ENCODE assay signal across 8 cellular contexts in genomic region chr12:53048033-53048779, GRCh38. TPM values are rescaled to one million over a fixed set of nuclear protein-coding genes. Genes with fewer than 3 reads are reported as not detected.
A peak's percentile ranks its signal among the peaks of the same experiment; 100 is the strongest.
DNase-seq lines count a peak whose midpoint lies in the region; ATAC-seq and TF ChIP-seq lines count a peak whose summit lies in the region.

No MANE protein-coding gene starts in this region.

- WGBS in mesodermal cell (ENCODE audit: insufficient coverage in 2 of 2), 2 experiments: 13 to 20% methylated on average over 5 to 6 of the region's 10 CpGs
- 26% methylated on average over 10 of the region's 10 CpGs; no CpG with 5 or more reads in 1 of the 2 donors for WGBS in transverse colon (ENCODE audit: low coverage in 1 of 2), 2 donors

- POLR2A ChIA-PET in PC-3 (lab: Charles Lee; ENCODE audit: unreplicated experiment): interaction anchor here (0.5 to 0.6 kb wide), 3 partner anchors 34 to 483 kb away, joined by 3 to 5 read pairs (median 4); no protein-coding TSS in a partner anchor

- peak; percentile 22 for DNase-seq in SIG-M5 treated with dmso at 0.1 percent for 504 hours (lab: John Stamatoyannopoulos, UW; ENCODE audit: unreplicated experiment)
- no peak for DNase-seq in SIG-M5 (lab: John Stamatoyannopoulos, UW)
- DNase-seq in PC-3: peak; percentile 62
- DNase-seq in transverse colon: peak; percentile 63
- DNase-seq in GM13976 (ENCODE audit: low spot score): no peak
- no peak for DNase-seq in stimulated activated CD8-positive, alpha-beta memory T cell treated with anti-CD3 and anti-CD28 coated beads, Interleukin-4, amount 100 ng/mL, for 48 hours

- peak overlapping the region; percentile 89 for H3K4me2 ChIP-seq in PC-3 (ENCODE audit: low read length)

- in situ Hi-C loops in transverse colon (cut with MboI; ENCODE audit: low pct_ligation_motif_present in 1 of 4, low pct_unique_long_range_greater_than_20kb in 1 of 4, low sequenced_read_pairs in 3 of 4) (no loop called here), GM13976 (cut with MboI; ENCODE audit: low sequenced_read_pairs, unreplicated experiment) (no loop called here)

- H3K36me3 ChIP-seq in PC-3 (ENCODE audit: low read depth, low read length): no peaks in the 10 kb centered on the region
- no peaks in the 10 kb centered on the region for H3K36me3 ChIP-seq in duodenal mucosa (ENCODE audit: control insufficient read depth in 1 of 2, insufficient read depth in 2 of 2, low read length in 2 of 2)
- peaks cover 4% of the 10 kb centered on the region for H3K36me3 ChIP-seq in mesodermal cell (ENCODE audit: control insufficient read depth, insufficient read depth, low read length)
- H3K36me3 ChIP-seq in transverse colon: no peaks in the 10 kb centered on the region

- H2AFZ ChIP-seq in PC-3 (ENCODE audit: low read length): peak overlapping the region; percentile 47

- TF ChIP-seq POLR2A in transverse colon (IDR thresholded peaks at IDR 0.05): no peak

- intact Hi-C loops in PC-3 (cut with micrococcal nuclease): no loop called here
- intact Hi-C loops in transverse colon (cut with DNase I; ENCODE audit: low total_unique reads): no loop called here

- H3K9ac ChIP-seq in PC-3 (ENCODE audit: low read length) (peak overlapping the region; percentile 60), duodenal mucosa (ENCODE audit: low read depth in 1 of 2, low read length in 2 of 2) (peak overlapping the region; percentile 75 to 80)

- H3K4me3 ChIP-seq in PC-3 (ENCODE audit: low read length) (peak overlapping the region; percentile 54), duodenal mucosa (ENCODE audit: low read depth in 1 of 2, low read length in 2 of 2) (peak overlapping the region; percentile 64 to 65), mesodermal cell (ENCODE audit: extremely low read depth, insufficient read depth, low read length, poor library complexity, severe bottlenecking) (peak overlapping the region; percentile 27), transverse colon (peak overlapping the region; percentile 24 to 57 (median 44))

- no peak for TF ChIP-seq EP300 in transverse colon (IDR thresholded peaks at IDR 0.05; ENCODE audit: low read depth)

- TF ChIP-seq CTCF in PC-3 (conservative IDR thresholded peaks at IDR 0.05; ENCODE audit: low read depth, low read length) (peak; percentile 62), transverse colon (IDR thresholded peaks at IDR 0.05) (peak in 3 of 5 experiments; percentile 19 to 25 (median 24)), GM13976 (IDR thresholded peaks at IDR 0.05; ENCODE audit: borderline replicate concordance, control extremely low read depth, extremely low read depth, insufficient read depth, missing control alignments) (no peak)

- no peaks in the 10 kb centered on the region for H3K27me3 ChIP-seq in PC-3 (ENCODE audit: low read length)
- H3K27me3 ChIP-seq in duodenal mucosa (ENCODE audit: control insufficient read depth in 1 of 2, insufficient read depth in 2 of 2, low read length in 2 of 2): no peaks in the 10 kb centered on the region
- H3K27me3 ChIP-seq in transverse colon: no peaks in the 10 kb centered on the region

- CTCF ChIA-PET in PC-3 (lab: Charles Lee): interaction anchor here (0.9 to 2.2 kb wide), 4 partner anchors 13 to 67 kb away, joined by 5 to 13 read pairs (median 6); no protein-coding TSS in a partner anchor

- peaks cover 67% of the 10 kb centered on the region for H3K4me1 ChIP-seq in PC-3 (ENCODE audit: insufficient read depth, low read length)
- peaks cover 69 to 73% of the 10 kb centered on the region in 2 donors for H3K4me1 ChIP-seq in duodenal mucosa (ENCODE audit: control insufficient read depth in 1 of 2, insufficient read depth in 2 of 2, low read length in 2 of 2)
- peaks cover 72% of the 10 kb centered on the region for H3K4me1 ChIP-seq in mesodermal cell (ENCODE audit: control insufficient read depth, insufficient read depth, low read length, poor library complexity, severe bottlenecking)
- peaks cover 43 to 89% (median 79%) of the 10 kb centered on the region in 4 donors for H3K4me1 ChIP-seq in transverse colon

- BruUV-seq in PC-3 (replicated peaks; lab: Mats Ljungman, UMichigan): TSS peak; percentile 22

- no peaks in the 10 kb centered on the region for H4K20me1 ChIP-seq in PC-3 (ENCODE audit: low read length)

- ATAC-seq in PC-3: peak; percentile 11

- H3K27ac ChIP-seq in PC-3 (ENCODE audit: low read length) (peak overlapping the region; percentile 55), duodenal mucosa (ENCODE audit: low read depth, low read length) (peak overlapping the region; percentile 94), mesodermal cell (ENCODE audit: low read depth, low read length, severe bottlenecking) (peak overlapping the region; percentile 95), transverse colon (peak overlapping the region; percentile 89 to 98 (median 96))

- no peaks in the 10 kb centered on the region for H3K9me2 ChIP-seq in PC-3 (replicated peaks; ENCODE audit: low read length)

- H3K79me2 ChIP-seq in PC-3 (ENCODE audit: low read length): peaks cover 31% of the 10 kb centered on the region

- no peaks in the 10 kb centered on the region for H3K9me3 ChIP-seq in PC-3 (ENCODE audit: low read length)
- no peaks in the 10 kb centered on the region for H3K9me3 ChIP-seq in duodenal mucosa (ENCODE audit: control insufficient read depth in 1 of 2, low read length in 2 of 2)
- H3K9me3 ChIP-seq in mesodermal cell (ENCODE audit: control insufficient read depth, low read length): no peaks in the 10 kb centered on the region
- no peaks in the 10 kb centered on the region for H3K9me3 ChIP-seq in transverse colon

- peaks cover 5% of the 10 kb centered on the region for H3F3A ChIP-seq in PC-3 (ENCODE audit: low read length, unreplicated experiment)

RNA-seq across cellular contexts. Expression of gene TNS2, which starts 1.7 kb away (rescaled TPM):
- total RNA-seq in PC-3 (2014; rRNA removed): 13.1 and 30.3 TPM in 2 replicates
- 30.9 TPM for polyA plus RNA-seq in mesodermal cell (2013, experiment 1 of 2)
- 19.3 TPM for polyA plus RNA-seq in mesodermal cell (2013, experiment 2 of 2)
- total RNA-seq in transverse colon: 100 to 1,000 TPM in 2 of 4 donors, 10 to 100 TPM in 2; 48.2 to 397 (median 169) TPM

RNA-seq across cellular contexts. Expression of gene SPRYD3, which starts 31.0 kb away (rescaled TPM):
- total RNA-seq in PC-3 (2014; rRNA removed): 18.5 and 24.1 TPM in 2 replicates
- polyA plus RNA-seq in mesodermal cell (2013, experiment 1 of 2): 9.6 TPM
- polyA plus RNA-seq in mesodermal cell (2013, experiment 2 of 2): 7.3 TPM
- total RNA-seq in transverse colon: 10 to 100 TPM; 10.1 to 27.0 (median 21.9) TPM

RNA-seq across cellular contexts. Expression of gene EIF4B, which starts 42.0 kb away (rescaled TPM):
- total RNA-seq in PC-3 (2014; rRNA removed): 424 and 434 TPM in 2 replicates
- polyA plus RNA-seq in mesodermal cell (2013, experiment 1 of 2): 346 TPM
- 376 TPM for polyA plus RNA-seq in mesodermal cell (2013, experiment 2 of 2)
- total RNA-seq in transverse colon: 100 to 1,000 TPM; 175 to 383 (median 261) TPM

RNA-seq across cellular contexts. Expression of gene IGFBP6, which starts 49.3 kb away (rescaled TPM):
- total RNA-seq in PC-3 (2014; rRNA removed): 256 and 299 TPM in 2 replicates
- 26.4 TPM for polyA plus RNA-seq in mesodermal cell (2013, experiment 1 of 2)
- polyA plus RNA-seq in mesodermal cell (2013, experiment 2 of 2): 25.5 TPM
- 100 to 1,000 TPM in 1 of 4 donors, 10 to 100 TPM in 3; 38.5 to 106 (median 94.5) TPM for total RNA-seq in transverse colon

RNA-seq across cellular contexts. Expression of gene SOAT2, which starts 55.1 kb away (rescaled TPM):
- total RNA-seq in PC-3 (2014; rRNA removed) (0.07 and 0.86 TPM in 2 replicates), transverse colon (under 1 TPM in 1 of 4 donors, not detected in 3; 0.41 TPM)
- not detected for polyA plus RNA-seq in mesodermal cell (2013, experiment 1 of 2)
- polyA plus RNA-seq in mesodermal cell (2013, experiment 2 of 2): not detected

Comparison
In these comparisons a context has a peak if more than half of its experiments do, and no peak if none do; other contexts are left out.
1. DNase-seq: peak in SIG-M5 treated with dmso at 0.1 percent for 504 hours (single experiment), PC-3 (single experiment) and transverse colon (single experiment); none in SIG-M5 (single experiment), GM13976 (single experiment) and stimulated activated CD8-positive, alpha-beta memory T cell treated with anti-CD3 and anti-CD28 coated beads, Interleukin-4, amount 100 ng/mL, for 48 hours (single experiment).
2. Peak in every context shown above with its lines, with median percentiles within 50 percentile points of each other: H3K27ac ChIP-seq and H3K4me3 ChIP-seq.